8 cellular contexts compared by ENCODE assay signal in genomic region chr6:129621252-129621651, GRCh38.
DNase-seq lines count a peak whose midpoint lies in the region; ATAC-seq and TF ChIP-seq lines count a peak whose summit lies in the region.

No MANE protein-coding gene starts in this region.

- CTCF ChIA-PET in CD4-positive, alpha-beta memory T cell (lab: Charles Lee; ENCODE audit: partially characterized antibody): interaction anchor here (1.0 to 1.2 kb wide), 3 partner anchors 12 to 129 kb away, joined by 3 to 5 read pairs (median 3); no protein-coding TSS in a partner anchor

- peaks cover 0 to 5% (median 2%) of the 10 kb centered on the region in 4 donors for H3K4me1 Mint-ChIP-seq in CD4-positive, alpha-beta memory T cell
- H3K4me1 Mint-ChIP-seq in activated T-cell treated with anti-CD3 and anti-CD28 coated beads, Interleukin-2, amount 50 U/mL, for 4 hours (ENCODE audit: low read depth): no peaks in the 10 kb centered on the region

- no peak overlapping the region for H3K4me3 ChIP-seq in CD4-positive, alpha-beta memory T cell (ENCODE audit: low read length in 2 of 2)
- no peak overlapping the region for H3K4me3 ChIP-seq in lung

- POLR2A ChIA-PET in CD4-positive, alpha-beta memory T cell (lab: Charles Lee; ENCODE audit: partially characterized antibody): no interaction called here

- TF ChIP-seq CTCF in lung (IDR thresholded peaks at IDR 0.05; ENCODE audit: control extremely low read depth, extremely low read depth): peak; percentile 17

- ATAC-seq in activated T-cell treated with anti-CD3 and anti-CD28 coated beads, Interleukin-2, amount 50 U/mL, for 4 hours: peak in 1 of 2 donors; percentile 63
- ATAC-seq in lung (ENCODE audit: insufficient read depth, low FRiP score): no peak
- ATAC-seq in HG03460 (IDR thresholded peaks at IDR 0.05; ENCODE audit: unreplicated experiment): no peak
- ATAC-seq in HG03469 (IDR thresholded peaks at IDR 0.05; ENCODE audit: unreplicated experiment): no peak

- no peaks in the 10 kb centered on the region for H3K9me3 ChIP-seq in CD4-positive, alpha-beta memory T cell (ENCODE audit: control insufficient read depth in 1 of 2, low read length in 2 of 2)
- H3K9me3 ChIP-seq in lung (ENCODE audit: control insufficient read depth in 2 of 2, insufficient read depth in 1 of 2, low read length in 1 of 2): no peaks in the 10 kb centered on the region

- H3K9me3 Mint-ChIP-seq in CD4-positive, alpha-beta memory T cell: no peaks in the 10 kb centered on the region
- H3K9me3 Mint-ChIP-seq in activated T-cell treated with anti-CD3 and anti-CD28 coated beads, Interleukin-2, amount 50 U/mL, for 4 hours: no peaks in the 10 kb centered on the region

- no peak overlapping the region for H3K27ac Mint-ChIP-seq in CD4-positive, alpha-beta memory T cell

- no peaks in the 10 kb centered on the region for H3K36me3 Mint-ChIP-seq in CD4-positive, alpha-beta memory T cell
- H3K36me3 Mint-ChIP-seq in activated T-cell treated with anti-CD3 and anti-CD28 coated beads, Interleukin-2, amount 50 U/mL, for 4 hours (ENCODE audit: insufficient read depth): no peaks in the 10 kb centered on the region

- 93 to 96% methylated on average over 4 of the region's 4 CpGs for WGBS in lung, 2 donors

- no peak overlapping the region for H3K27ac ChIP-seq in CD4-positive, alpha-beta memory T cell (ENCODE audit: low read depth, low read length)
- H3K27ac ChIP-seq in lung (ENCODE audit: low read depth in 1 of 2, low read length in 1 of 2): no peak overlapping the region

- no peaks in the 10 kb centered on the region for H3K36me3 ChIP-seq in CD4-positive, alpha-beta memory T cell (ENCODE audit: insufficient read depth, low read length)
- peaks cover 0 to 3% of the 10 kb centered on the region in 2 donors for H3K36me3 ChIP-seq in lung (ENCODE audit: control insufficient read depth in 2 of 2, insufficient read depth in 2 of 2, low read length in 2 of 2)

- H3K4me1 ChIP-seq in CD4-positive, alpha-beta memory T cell (ENCODE audit: insufficient read depth, low read length): no peaks in the 10 kb centered on the region
- H3K4me1 ChIP-seq in lung (ENCODE audit: control insufficient read depth in 2 of 2, insufficient read depth in 2 of 2, low read length in 2 of 2): peaks cover 0 to 1% of the 10 kb centered on the region in 2 donors

- intact Hi-C loops in CD4-positive, alpha-beta memory T cell (cut with micrococcal nuclease): loop anchor here (2.0 kb wide), 1 partner anchor 110 kb away; no protein-coding TSS in a partner anchor

- H3K27me3 ChIP-seq in CD4-positive, alpha-beta memory T cell (ENCODE audit: insufficient read depth, low read length): no peaks in the 10 kb centered on the region
- H3K27me3 ChIP-seq in lung (ENCODE audit: control insufficient read depth, insufficient read depth): no peaks in the 10 kb centered on the region

- peak in 4 of 5 donors; percentile 15 to 31 (median 18) for DNase-seq in CD4-positive, alpha-beta memory T cell
- DNase-seq in HUDEP-2 (lab: John Stamatoyannopoulos, UW; ENCODE audit: unreplicated experiment in 76 of 76) (peak in 56 of 76 experiments; percentile 11 to 69 (median 42)), lung (ENCODE audit: low spot score) (no peak), GOT3 (lab: John Stamatoyannopoulos, UW) (no peak), SW 1271 (lab: John Stamatoyannopoulos, UW) (no peak)
- peak; percentile 18 for DNase-seq in activated T-cell treated with anti-CD3 and anti-CD28 coated beads, Interleukin-2, amount 50 U/mL, for 4 hours

- H3K27me3 Mint-ChIP-seq in CD4-positive, alpha-beta memory T cell: no peaks in the 10 kb centered on the region
- no peaks in the 10 kb centered on the region for H3K27me3 Mint-ChIP-seq in activated T-cell treated with anti-CD3 and anti-CD28 coated beads, Interleukin-2, amount 50 U/mL, for 4 hours (ENCODE audit: low read depth)

- no peak overlapping the region for H3K4me3 Mint-ChIP-seq in CD4-positive, alpha-beta memory T cell
- no peak overlapping the region for H3K4me3 Mint-ChIP-seq in activated T-cell treated with anti-CD3 and anti-CD28 coated beads, Interleukin-2, amount 50 U/mL, for 4 hours

Comparison
In these comparisons a context has a peak if more than half of its experiments do, and no peak if none do; other contexts are left out.
1. DNase-seq: peak in CD4-positive, alpha-beta memory T cell (4 of 5), HUDEP-2 (56 of 76) and activated T-cell treated with anti-CD3 and anti-CD28 coated beads, Interleukin-2, amount 50 U/mL, for 4 hours (single experiment); none in lung (single experiment), GOT3 (single experiment) and SW 1271 (0 of 2).